24 cellular contexts compared by ENCODE assay signal in the genomic region with DNA sequence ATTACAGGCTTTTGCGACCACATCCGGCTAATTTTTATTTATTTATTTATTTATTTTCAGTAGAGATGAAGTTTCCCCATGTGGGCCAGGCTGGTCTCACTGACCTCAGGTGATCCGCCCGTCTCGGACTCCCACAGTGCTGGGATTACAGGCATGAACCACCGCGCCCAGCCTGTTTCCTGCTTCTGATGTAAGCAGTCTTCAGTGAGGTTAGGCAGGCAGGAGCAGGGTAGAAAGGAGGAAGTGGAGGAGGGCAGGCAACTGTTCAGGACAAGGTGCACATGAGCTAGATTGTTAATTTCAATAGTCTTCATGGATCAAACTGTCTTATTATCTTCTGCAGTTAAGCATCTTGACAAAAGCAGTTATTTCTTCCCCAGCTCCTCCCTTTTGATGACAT.
"Had no signal": no experiment of that assay in that cellular context is flagged by ENCODE, and none has a peak within 500 bp of the region (broad histone marks: within the 10 kb centered on the region; RNA-seq: fewer than 3 reads in every experiment).

No MANE protein-coding gene starts in this region.

- H3K4me1 ChIP-seq: adrenal gland had no signal

- H3K9me3 ChIP-seq: adrenal gland, SK-N-SH had no signal

- DNase-seq: activated CD4-positive, alpha-beta memory T cell treated with anti-CD3 and anti-CD28 coated beads for 36 hours; activated CD4-positive, alpha-beta T cell treated with anti-CD3 and anti-CD28 coated beads, Interleukin-2, amount 10 ng/mL, durations not matched to agents 7 days and 5 days; activated CD4-positive, CD25-positive, alpha-beta regulatory T cell; activated naive CD4-positive, alpha-beta T cell treated with anti-CD3 and anti-CD28 coated beads, Interleukin-2, amount 50 U/mL, for 16 hours; activated naive CD8-positive, alpha-beta T cell treated with anti-CD3 and anti-CD28 coated beads, Interleukin-2, amount 10 ng/mL, durations not matched to agents 7 days and 5 days; activated T-cell treated with anti-CD3 and anti-CD28 coated beads, Interleukin-2, amount 50 U/mL, for 72 hours; adrenal gland; anterior cingulate cortex; cerebellar nuclear complex; Karpas-422; MM.1S; NCI-H1092 treated with DMSO at 0.1 percent for 48 hours; NCI-H1417 treated with DMSO at 0.1 percent for 48 hours; NCI-H1694; NCI-H2029; NCI-H2107; NCI-H2171 treated with DMSO at 0.1 percent for 48 hours; NCI-H226; NCI-H526; NCI-H774; RPMI8226; SK-N-SH had no signal

- ATAC-seq: activated T-cell treated with anti-CD3 and anti-CD28 coated beads, Interleukin-2, amount 50 U/mL, for 72 hours; Panc1; Right ventricle myocardium inferior had no signal

- H3K4me3 ChIP-seq: adrenal gland had no signal

- H3K36me3 ChIP-seq: adrenal gland had no signal
